11 cellular contexts compared by ENCODE assay signal in genomic region chr2:170313636-170314348, GRCh38.
DNase-seq lines count a peak whose midpoint lies in the region; ATAC-seq and TF ChIP-seq lines count a peak whose summit lies in the region.
"Had no signal": no experiment of that assay in that cellular context is flagged by ENCODE, and none has a peak within 500 bp of the region (broad histone marks: within the 10 kb centered on the region; RNA-seq: fewer than 3 reads in every experiment).

No MANE protein-coding gene starts in this region.

- H3K4me1 ChIP-seq in BE2C (peaks cover 4% of the 10 kb centered on the region; the same call in 1 of the 2 replicates), smooth muscle cell (ENCODE audit: low read depth) (peaks cover 10% of the 10 kb centered on the region)

- H3K36me3 ChIP-seq in BE2C (no peaks in the 10 kb centered on the region), smooth muscle cell (ENCODE audit: low read depth) (no peaks in the 10 kb centered on the region)
- H3K36me3 ChIP-seq: prostate gland had no signal

- 44% methylated on average over 6 of the region's 6 CpGs for WGBS in smooth muscle cell (ENCODE audit: low lambda C conversion rate)

- no peak overlapping the region for H2AFZ ChIP-seq in smooth muscle cell (ENCODE audit: low read depth)

- no peak for TF ChIP-seq CTCF in BE2C (IDR thresholded peaks at IDR 0.05; ENCODE audit: low read depth, low read length)
- TF ChIP-seq CTCF in smooth muscle cell (IDR thresholded peaks at IDR 0.05; ENCODE audit: borderline replicate concordance, insufficient read depth, poor library complexity, severe bottlenecking) = no peak

- ATAC-seq in left colon = peak; percentile 65
- ATAC-seq: Right ventricle myocardium inferior had no signal

- no peak overlapping the region for H3K9ac ChIP-seq in smooth muscle cell (ENCODE audit: low read depth)

- no peaks in the 10 kb centered on the region for H3K9me3 ChIP-seq in BE2C
- H3K9me3 ChIP-seq in smooth muscle cell (replicated peaks; ENCODE audit: low read depth) = no peaks in the 10 kb centered on the region
- H3K9me3 ChIP-seq: prostate gland had no signal

- intact Hi-C loops in left colon (cut with DNase I, micrococcal nuclease) = no loop called here

- no peaks in the 10 kb centered on the region for H4K20me1 ChIP-seq in smooth muscle cell (ENCODE audit: low read depth)

- no peak overlapping the region for H3K27ac ChIP-seq in smooth muscle cell (ENCODE audit: low read depth)
- H3K27ac ChIP-seq: prostate gland had no signal

- H3K4me3 ChIP-seq in BE2C (ENCODE audit: low read depth, low read length) (no peak overlapping the region), smooth muscle cell (no peak overlapping the region)
- H3K4me3 ChIP-seq: prostate gland had no signal

- H3K27me3 ChIP-seq in BE2C = no peaks in the 10 kb centered on the region
- no peaks in the 10 kb centered on the region for H3K27me3 ChIP-seq in smooth muscle cell (ENCODE audit: low read depth)

- H3K79me2 ChIP-seq in smooth muscle cell (ENCODE audit: low read depth) = no peaks in the 10 kb centered on the region

- H3K4me2 ChIP-seq in smooth muscle cell = no peak overlapping the region

- H3F3A ChIP-seq in smooth muscle cell (ENCODE audit: low read depth) = no peaks in the 10 kb centered on the region

- peak; percentile 15 for DNase-seq in BE2C
- DNase-seq in NCI-H1436 (lab: John Stamatoyannopoulos, UW) = peak; percentile 93
- DNase-seq in SW480 (ENCODE audit: low spot score) = peak; percentile 32
- DNase-seq in left colon = no peak
- no peak for DNase-seq in smooth muscle cell (lab: John Stamatoyannopoulos, UW; ENCODE audit: unreplicated experiment)
- no peak for DNase-seq in OCI-M1 (lab: John Stamatoyannopoulos, UW)
- DNase-seq in central memory CD4-positive, alpha-beta T cell = no peak
- DNase-seq in DMS79 treated with DMSO at 0.1 percent for 48 hours (lab: John Stamatoyannopoulos, UW) = no peak
- DNase-seq: HCEC 1CT had no signal

Comparison
In these comparisons a context has a peak if more than half of its experiments do, and no peak if none do; other contexts are left out.
1. DNase-seq: peak in BE2C (single experiment), NCI-H1436 (single experiment) and SW480 (single experiment); none in left colon (0 of 2), smooth muscle cell (single experiment), OCI-M1 (single experiment), central memory CD4-positive, alpha-beta T cell (single experiment) and DMS79 treated with DMSO at 0.1 percent for 48 hours (single experiment).